Comparison of ENCODE assay signal across 8 cellular contexts in the genomic region with DNA sequence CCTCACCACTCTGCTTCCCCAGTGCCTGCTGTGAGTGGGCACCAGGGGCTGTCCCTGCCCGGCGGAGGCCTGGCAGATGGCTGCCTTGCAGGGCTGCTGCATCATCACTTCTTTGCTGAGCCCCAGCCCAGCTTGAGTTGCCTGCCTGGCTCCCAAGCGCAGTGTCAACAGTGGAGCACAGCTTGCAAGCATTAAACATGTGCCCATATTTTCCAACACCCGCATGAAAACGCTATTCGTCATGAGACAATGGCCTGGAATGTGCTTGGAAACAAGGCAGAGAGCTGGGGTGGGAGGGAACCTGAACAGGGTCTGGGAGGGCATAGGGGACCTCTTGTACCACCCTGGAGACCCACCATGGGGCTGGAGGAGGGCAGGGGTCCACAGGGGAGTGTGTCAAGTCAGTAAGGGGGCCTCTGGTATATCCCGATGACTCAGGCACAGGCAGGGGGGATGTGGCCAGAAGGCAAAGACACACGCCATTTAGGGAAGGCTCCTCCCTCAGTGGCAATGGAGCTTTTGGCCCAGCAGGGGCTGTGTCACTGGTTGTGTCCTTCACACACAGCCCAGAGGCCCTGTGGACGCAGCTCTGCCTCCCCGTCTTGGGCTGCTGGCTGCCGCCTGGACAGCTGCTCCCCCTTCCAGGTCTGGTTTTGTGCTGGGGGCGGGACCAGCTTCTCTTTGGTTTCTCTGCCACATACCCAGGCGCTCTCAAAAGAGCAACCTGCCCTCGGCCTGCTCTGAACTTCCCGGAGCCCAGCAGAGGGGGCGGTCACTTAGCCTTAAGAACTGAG. TPM values are rescaled to one million over a fixed set of nuclear protein-coding genes. Genes with fewer than 3 reads are reported as not detected.
DNase-seq lines count a peak whose midpoint lies in the region; ATAC-seq and TF ChIP-seq lines count a peak whose summit lies in the region.

No MANE protein-coding gene starts in this region.

- H3K4me1 ChIP-seq in SJSA1 (replicated peaks) (peaks cover 88% of the 10 kb centered on the region), rectal smooth muscle tissue (ENCODE audit: control insufficient read depth, insufficient read depth, low read length) (peaks cover 75% of the 10 kb centered on the region)

- H3K27me3 Mint-ChIP-seq in MCF 10A (ENCODE audit: insufficient read depth, unreplicated experiment): no peaks in the 10 kb centered on the region

- no TSS peak for BruUV-seq in MCF 10A (replicated peaks; lab: Mats Ljungman, UMichigan)

- POLR2A ChIA-PET in GM10248 (lab: Yijun Ruan, JAX) (no interaction called here), MCF 10A (lab: Yijun Ruan, JAX) (interaction anchor here (0.7 to 3.9 kb wide), 2 partner anchors 12 to 1011 kb away, joined by 4 to 18 read pairs; no protein-coding TSS in a partner anchor)

- peak; percentile 89 for DNase-seq in ELF-1 (ENCODE audit: low read depth, low spot score)
- DNase-seq in SJSA1 (ENCODE audit: low read depth in 1 of 2, low spot score in 2 of 2): peak; percentile 91
- DNase-seq in glomerular visceral epithelial cell (ENCODE audit: extremely low spot score): peak; percentile 20
- DNase-seq in GM10248 (ENCODE audit: extremely low spot score): no peak
- DNase-seq in MCF 10A (ENCODE audit: unreplicated experiment): no peak

- no peak overlapping the region for H3K9ac ChIP-seq in rectal smooth muscle tissue (ENCODE audit: low read length)

- H3K4me3 ChIP-seq in SJSA1 (no peak overlapping the region), rectal smooth muscle tissue (ENCODE audit: low read length) (peak overlapping the region; percentile 2)

- H3K27ac ChIP-seq in SJSA1 (peak overlapping the region; percentile 96), rectal smooth muscle tissue (ENCODE audit: low read depth, low read length) (peak overlapping the region; percentile 90)

- H3K9me3 Mint-ChIP-seq in MCF 10A (ENCODE audit: unreplicated experiment): no peaks in the 10 kb centered on the region

- H3K36me3 ChIP-seq in SJSA1: peaks cover 10% of the 10 kb centered on the region
- H3K36me3 ChIP-seq in rectal smooth muscle tissue (ENCODE audit: control insufficient read depth, insufficient read depth, low read length): no peaks in the 10 kb centered on the region

- CTCF ChIA-PET in GM10248 (lab: Yijun Ruan, JAX): no interaction called here
- CTCF ChIA-PET in MCF 10A (lab: Yijun Ruan, JAX): interaction anchor here (1.2 to 2.0 kb wide), 3 partner anchors 12 to 69 kb away, joined by 3 to 10 read pairs (median 8); no protein-coding TSS in a partner anchor

- ATAC-seq in GM21360 (IDR thresholded peaks at IDR 0.05; ENCODE audit: unreplicated experiment) (no peak), GM19397 (IDR thresholded peaks at IDR 0.05; ENCODE audit: unreplicated experiment) (no peak)

- no peaks in the 10 kb centered on the region for H3K9me3 ChIP-seq in SJSA1 (replicated peaks)

- TF ChIP-seq CTCF in GM10248 (IDR thresholded peaks at IDR 0.05; ENCODE audit: control extremely low read depth, extremely low read depth, low read depth, missing control alignments) (no peak), MCF 10A (IDR thresholded peaks at IDR 0.05; ENCODE audit: unreplicated experiment) (no peak)

- H3K36me3 Mint-ChIP-seq in MCF 10A (ENCODE audit: insufficient read depth, unreplicated experiment): no peaks in the 10 kb centered on the region

- no peak overlapping the region for H3K27ac Mint-ChIP-seq in MCF 10A (ENCODE audit: low read depth, unreplicated experiment)

- H3K27me3 ChIP-seq in SJSA1 (replicated peaks) (no peaks in the 10 kb centered on the region), rectal smooth muscle tissue (ENCODE audit: control insufficient read depth, insufficient read depth, low read length) (no peaks in the 10 kb centered on the region)

- intact Hi-C loops in MCF 10A (cut with micrococcal nuclease): no loop called here

- no peak overlapping the region for H3K4me3 Mint-ChIP-seq in MCF 10A (ENCODE audit: unreplicated experiment)

- peaks cover 39% of the 10 kb centered on the region for H3K4me1 Mint-ChIP-seq in MCF 10A (ENCODE audit: insufficient read depth, unreplicated experiment)

RNA-seq across cellular contexts. Expression of gene MTSS2, which starts 17.4 kb away (rescaled TPM):
- total RNA-seq in SJSA1 (2014; rRNA removed; shearing (Covaris generic)): 20.7 and 22.6 TPM in 2 replicates
- 75.8 and 78.7 TPM in 2 replicates for total RNA-seq in MCF 10A (2022)

RNA-seq across cellular contexts. Expression of gene IL34, which starts 56.9 kb away (rescaled TPM):
- 0.74 and 1.4 TPM in 2 replicates for total RNA-seq in SJSA1 (2014; rRNA removed; shearing (Covaris generic))
- total RNA-seq in MCF 10A (2022): not detected in 2 replicates

Comparison
In these comparisons a context has a peak if more than half of its experiments do, and no peak if none do; other contexts are left out.
1. DNase-seq: peak in ELF-1 (single experiment), SJSA1 (2 of 2) and glomerular visceral epithelial cell (single experiment); none in GM10248 (single experiment) and MCF 10A (single experiment).